35 cellular contexts compared by ENCODE assay signal in the genomic region with DNA sequence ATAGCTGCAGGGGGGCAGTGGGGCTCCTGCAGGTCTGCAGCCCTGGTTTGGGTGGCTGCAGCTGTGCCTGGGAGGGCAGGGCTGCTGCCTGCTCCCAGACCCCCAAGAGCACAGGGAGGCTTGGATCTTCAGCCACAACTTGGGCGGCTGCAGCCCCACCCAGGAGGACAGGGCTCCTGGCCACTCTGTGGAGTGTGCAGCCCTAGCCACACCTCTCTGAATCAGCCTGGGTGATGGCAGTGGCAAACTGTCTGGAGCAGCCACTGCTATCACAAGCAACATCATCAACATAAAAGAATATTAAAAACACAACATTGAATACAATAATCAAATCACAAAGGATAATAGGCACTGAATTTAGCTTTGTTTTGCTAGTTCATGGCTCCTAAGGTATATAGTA.
"Had no signal": no experiment of that assay in that cellular context is flagged by ENCODE, and none has a peak within 500 bp of the region (broad histone marks: within the 10 kb centered on the region; RNA-seq: fewer than 3 reads in every experiment).

No MANE protein-coding gene starts in this region.

- H3K4me1 Mint-ChIP-seq: activated CD4-positive, alpha-beta T cell treated with anti-CD3 and anti-CD28 coated beads for 36 hours; activated CD4-positive, alpha-beta T cell treated with anti-CD3 and anti-CD28 coated beads, Interleukin-2, amount 10 ng/mL, durations not matched to agents 24 days and 14 days; activated CD8-positive, alpha-beta memory T cell treated with anti-CD3 and anti-CD28 coated beads, Interleukin-2, amount 10 ng/mL, durations not matched to agents 7 days and 5 days; activated naive CD4-positive, alpha-beta T cell treated with anti-CD3 and anti-CD28 coated beads, Interleukin-2, amount 50 U/mL, for 24 hours; activated naive CD8-positive, alpha-beta T cell treated with anti-CD3 and anti-CD28 coated beads for 36 hours; activated naive CD8-positive, alpha-beta T cell treated with anti-CD3 and anti-CD28 coated beads, Interleukin-2, amount 50 U/mL, for 24 hours; central memory CD8-positive, alpha-beta T cell; T-cell; T-helper 17 cell had no signal

- H3K27ac ChIP-seq: adrenal gland, ascending aorta, brain microvascular endothelial cell, esophagus muscularis mucosa, foreskin keratinocyte, gastrocnemius medialis, heart left ventricle had no signal

- H3K9me3 ChIP-seq: adrenal gland, ascending aorta, esophagus muscularis mucosa, heart left ventricle had no signal

- DNase-seq: activated CD4-positive, alpha-beta memory T cell treated with anti-CD3 and anti-CD28 coated beads for 36 hours; activated CD4-positive, alpha-beta T cell treated with anti-CD3 and anti-CD28 coated beads for 36 hours; activated CD4-positive, alpha-beta T cell treated with anti-CD3 and anti-CD28 coated beads, Interleukin-2, amount 10 ng/mL, durations not matched to agents 24 days and 14 days; activated CD4-positive, CD25-positive, alpha-beta regulatory T cell; activated CD4-positive, CD25-positive, alpha-beta regulatory T cell treated with anti-CD3 and anti-CD28 coated beads, Interleukin-2, amount 50 U/mL, for 72 hours; activated CD8-positive, alpha-beta memory T cell treated with anti-CD3 and anti-CD28 coated beads, Interleukin-2, amount 10 ng/mL, durations not matched to agents 7 days and 5 days; activated CD8-positive, alpha-beta memory T cell treated with anti-CD3 and anti-CD28 coated beads, Interleukin-2, amount 50 U/mL, for 4 hours; activated CD8-positive, alpha-beta T cell treated with anti-CD3 and anti-CD28 coated beads, Interleukin-2, amount 10 ng/mL, durations not matched to agents 7 days and 5 days; activated effector memory CD4-positive, alpha-beta T cell treated with anti-CD3 and anti-CD28 coated beads, Interleukin-2, amount 50 U/mL, for 16 hours; activated naive CD4-positive, alpha-beta T cell treated with anti-CD3 and anti-CD28 coated beads for 36 hours; activated naive CD8-positive, alpha-beta T cell treated with anti-CD3 and anti-CD28 coated beads for 36 hours; activated naive CD8-positive, alpha-beta T cell treated with anti-CD3 and anti-CD28 coated beads, Interleukin-2, amount 50 U/mL, for 24 hours; activated T-cell treated with anti-CD3 and anti-CD28 coated beads, Interleukin-2, amount 50 U/mL, for 1 hour; activated T-cell treated with anti-CD3 and anti-CD28 coated beads, Interleukin-2, amount 50 U/mL, for 48 hours; adrenal gland; amygdala; cortex of kidney; effector CD4-positive, alpha-beta T cell; effector memory CD8-positive, alpha-beta T cell; erythroblast; foreskin keratinocyte; gastrocnemius medialis; glutamatergic neuron; T-cell; T-helper 17 cell; T1000 had no signal

- H3K27me3 ChIP-seq: adrenal gland, ascending aorta, brain microvascular endothelial cell, esophagus muscularis mucosa, gastrocnemius medialis had no signal

- H3K4me1 ChIP-seq: adrenal gland, ascending aorta, esophagus muscularis mucosa, foreskin keratinocyte, gastrocnemius medialis, heart left ventricle had no signal

- H3K27me3 Mint-ChIP-seq: activated CD4-positive, alpha-beta memory T cell treated with anti-CD3 and anti-CD28 coated beads for 36 hours; activated CD4-positive, alpha-beta T cell treated with anti-CD3 and anti-CD28 coated beads, Interleukin-2, amount 10 ng/mL, durations not matched to agents 24 days and 14 days; activated CD8-positive, alpha-beta memory T cell treated with anti-CD3 and anti-CD28 coated beads, Interleukin-2, amount 10 ng/mL, durations not matched to agents 7 days and 5 days; activated naive CD4-positive, alpha-beta T cell treated with anti-CD3 and anti-CD28 coated beads, Interleukin-2, amount 50 U/mL, for 24 hours; activated naive CD8-positive, alpha-beta T cell treated with anti-CD3 and anti-CD28 coated beads for 36 hours; activated naive CD8-positive, alpha-beta T cell treated with anti-CD3 and anti-CD28 coated beads, Interleukin-2, amount 50 U/mL, for 24 hours; central memory CD8-positive, alpha-beta T cell; effector memory CD8-positive, alpha-beta T cell; T-cell; T-helper 17 cell had no signal

- H3K9me3 Mint-ChIP-seq: activated CD4-positive, alpha-beta memory T cell treated with anti-CD3 and anti-CD28 coated beads for 36 hours; activated CD4-positive, alpha-beta T cell treated with anti-CD3 and anti-CD28 coated beads, Interleukin-2, amount 10 ng/mL, durations not matched to agents 24 days and 14 days; activated naive CD4-positive, alpha-beta T cell treated with anti-CD3 and anti-CD28 coated beads for 36 hours; activated naive CD4-positive, alpha-beta T cell treated with anti-CD3 and anti-CD28 coated beads, Interleukin-2, amount 50 U/mL, for 24 hours; activated naive CD8-positive, alpha-beta T cell treated with anti-CD3 and anti-CD28 coated beads, Interleukin-2, amount 50 U/mL, for 24 hours; activated T-helper 1 cell treated with anti-CD3 and anti-CD28 coated beads, Interleukin-12 subunit alpha, Interleukin-12 subunit beta, Interleukin-2, Interleukin-4 antibody, amounts not matched to agents 30 ng/mL and 10 ng/mL and 1 ng/mL, durations not matched to agents 14 hours and 24 hours and 36 hours; activated T-helper 2 cell treated with anti-CD3 and anti-CD28 coated beads, Interferon-gamma antibody, Interleukin-2, Interleukin-4, amounts not matched to agents 10 μg/mL and 5 μg/mL and 100 μg/mL, durations not matched to agents 14 hours and 24 hours and 36 hours; T-cell; T-helper 2 cell treated with Interferon-gamma antibody and Interleukin-4, amounts not matched to agents 5 μg/mL and 100 μg/mL, for 36 hours had no signal

- H3K4me3 ChIP-seq: adrenal gland, ascending aorta, esophagus muscularis mucosa, gastrocnemius medialis, heart left ventricle had no signal

- H3K4me3 Mint-ChIP-seq: activated CD4-positive, alpha-beta memory T cell treated with anti-CD3 and anti-CD28 coated beads for 36 hours; activated CD4-positive, alpha-beta T cell treated with anti-CD3 and anti-CD28 coated beads for 36 hours; activated CD4-positive, alpha-beta T cell treated with anti-CD3 and anti-CD28 coated beads, Interleukin-2, amount 10 ng/mL, durations not matched to agents 24 days and 14 days; activated CD8-positive, alpha-beta memory T cell treated with anti-CD3 and anti-CD28 coated beads, Interleukin-2, amount 10 ng/mL, durations not matched to agents 7 days and 5 days; activated CD8-positive, alpha-beta T cell treated with anti-CD3 and anti-CD28 coated beads, Interleukin-2, amount 10 ng/mL, durations not matched to agents 7 days and 5 days; activated naive CD4-positive, alpha-beta T cell treated with anti-CD3 and anti-CD28 coated beads for 36 hours; activated naive CD4-positive, alpha-beta T cell treated with anti-CD3 and anti-CD28 coated beads, Interleukin-2, amount 50 U/mL, for 24 hours; activated naive CD8-positive, alpha-beta T cell treated with anti-CD3 and anti-CD28 coated beads for 36 hours; activated naive CD8-positive, alpha-beta T cell treated with anti-CD3 and anti-CD28 coated beads, Interleukin-2, amount 50 U/mL, for 24 hours; activated T-helper 1 cell treated with anti-CD3 and anti-CD28 coated beads, Interleukin-12 subunit alpha, Interleukin-12 subunit beta, Interleukin-2, Interleukin-4 antibody, amounts not matched to agents 30 ng/mL and 10 ng/mL and 1 ng/mL, durations not matched to agents 14 hours and 24 hours and 36 hours; central memory CD8-positive, alpha-beta T cell; effector memory CD8-positive, alpha-beta T cell; T-cell; T-helper 17 cell; T-helper 2 cell treated with Interferon-gamma antibody and Interleukin-4, amounts not matched to agents 5 μg/mL and 100 μg/mL, for 36 hours had no signal

- H3K27ac Mint-ChIP-seq: activated CD4-positive, alpha-beta memory T cell treated with anti-CD3 and anti-CD28 coated beads for 36 hours; activated CD4-positive, alpha-beta T cell treated with anti-CD3 and anti-CD28 coated beads for 36 hours; activated CD4-positive, alpha-beta T cell treated with anti-CD3 and anti-CD28 coated beads, Interleukin-2, amount 10 ng/mL, durations not matched to agents 24 days and 14 days; activated CD8-positive, alpha-beta memory T cell treated with anti-CD3 and anti-CD28 coated beads, Interleukin-2, amount 10 ng/mL, durations not matched to agents 7 days and 5 days; activated CD8-positive, alpha-beta T cell treated with anti-CD3 and anti-CD28 coated beads, Interleukin-2, amount 10 ng/mL, durations not matched to agents 7 days and 5 days; activated naive CD4-positive, alpha-beta T cell treated with anti-CD3 and anti-CD28 coated beads for 36 hours; activated naive CD4-positive, alpha-beta T cell treated with anti-CD3 and anti-CD28 coated beads, Interleukin-2, amount 50 U/mL, for 24 hours; activated naive CD8-positive, alpha-beta T cell treated with anti-CD3 and anti-CD28 coated beads for 36 hours; activated naive CD8-positive, alpha-beta T cell treated with anti-CD3 and anti-CD28 coated beads, Interleukin-2, amount 50 U/mL, for 24 hours; activated T-helper 1 cell treated with anti-CD3 and anti-CD28 coated beads, Interleukin-12 subunit alpha, Interleukin-12 subunit beta, Interleukin-2, Interleukin-4 antibody, amounts not matched to agents 30 ng/mL and 10 ng/mL and 1 ng/mL, durations not matched to agents 14 hours and 24 hours and 36 hours; activated T-helper 2 cell treated with anti-CD3 and anti-CD28 coated beads, Interferon-gamma antibody, Interleukin-2, Interleukin-4, amounts not matched to agents 10 μg/mL and 5 μg/mL and 100 μg/mL, durations not matched to agents 14 hours and 24 hours and 36 hours; effector memory CD8-positive, alpha-beta T cell; T-cell; T-helper 17 cell; T-helper 2 cell treated with Interferon-gamma antibody and Interleukin-4, amounts not matched to agents 5 μg/mL and 100 μg/mL, for 36 hours had no signal

- ATAC-seq: activated CD4-positive, alpha-beta T cell treated with anti-CD3 and anti-CD28 coated beads for 36 hours; activated CD8-positive, alpha-beta memory T cell treated with anti-CD3 and anti-CD28 coated beads, Interleukin-2, amount 10 ng/mL, durations not matched to agents 7 days and 5 days; activated CD8-positive, alpha-beta T cell treated with anti-CD3 and anti-CD28 coated beads, Interleukin-2, amount 10 ng/mL, durations not matched to agents 7 days and 5 days; activated naive CD8-positive, alpha-beta T cell treated with anti-CD3 and anti-CD28 coated beads, Interleukin-2, amount 50 U/mL, for 24 hours; effector memory CD8-positive, alpha-beta T cell; foreskin keratinocyte; gastrocnemius medialis; heart left ventricle; T-helper 17 cell had no signal

- H3K36me3 Mint-ChIP-seq: activated CD4-positive, alpha-beta memory T cell treated with anti-CD3 and anti-CD28 coated beads for 36 hours; activated CD8-positive, alpha-beta memory T cell treated with anti-CD3 and anti-CD28 coated beads, Interleukin-2, amount 10 ng/mL, durations not matched to agents 7 days and 5 days; activated naive CD4-positive, alpha-beta T cell treated with anti-CD3 and anti-CD28 coated beads, Interleukin-2, amount 50 U/mL, for 24 hours; activated naive CD8-positive, alpha-beta T cell treated with anti-CD3 and anti-CD28 coated beads for 36 hours; T-cell had no signal

- H3K36me3 ChIP-seq: adrenal gland, ascending aorta, brain microvascular endothelial cell, esophagus muscularis mucosa, gastrocnemius medialis, heart left ventricle had no signal
